8 cellular contexts compared by ENCODE assay signal in genomic region chrX:73943900-73944581, GRCh38.
DNase-seq lines count a peak whose midpoint lies in the region; ATAC-seq and TF ChIP-seq lines count a peak whose summit lies in the region.

No MANE protein-coding gene starts in this region.

- H4K20me1 ChIP-seq in osteoblast (ENCODE audit: insufficient read depth, low read length): peaks cover 2% of the 10 kb centered on the region

- no peaks in the 10 kb centered on the region for H3K27me3 Mint-ChIP-seq in activated naive CD4-positive, alpha-beta T cell treated with anti-CD3 and anti-CD28 coated beads, Interleukin-2, amount 50 U/mL, for 24 hours
- H3K27me3 Mint-ChIP-seq in glutamatergic neuron (ENCODE audit: unreplicated experiment): no peaks in the 10 kb centered on the region

- peak; percentile 89 for ATAC-seq in thoracic aorta (ENCODE audit: insufficient number of reproducible peaks, low FRiP score, low read depth)

- no peaks in the 10 kb centered on the region for H3K9me3 Mint-ChIP-seq in activated naive CD4-positive, alpha-beta T cell treated with anti-CD3 and anti-CD28 coated beads, Interleukin-2, amount 50 U/mL, for 24 hours
- H3K9me3 Mint-ChIP-seq in glutamatergic neuron (ENCODE audit: unreplicated experiment): peaks cover 2% of the 10 kb centered on the region

- H3K27ac Mint-ChIP-seq in activated naive CD4-positive, alpha-beta T cell treated with anti-CD3 and anti-CD28 coated beads, Interleukin-2, amount 50 U/mL, for 24 hours: peak overlapping the region; percentile 95
- peak overlapping the region; percentile 90 for H3K27ac Mint-ChIP-seq in glutamatergic neuron (ENCODE audit: unreplicated experiment)

- peak overlapping the region; percentile 98 for H3K4me2 ChIP-seq in osteoblast (ENCODE audit: insufficient read depth, low read length)

- peaks cover 53% of the 10 kb centered on the region for H3K79me2 ChIP-seq in osteoblast (ENCODE audit: insufficient read depth, low read length)

- H3K4me3 ChIP-seq in HFF-Myc (replicated peaks; ENCODE audit: low read depth, low read length) (peak overlapping the region; percentile 58), osteoblast (ENCODE audit: insufficient read depth, low read length) (peak overlapping the region; percentile 93), thoracic aorta (peak overlapping the region; percentile 88)

- H3K27ac ChIP-seq in osteoblast (ENCODE audit: low read depth, low read length) (peak overlapping the region; percentile 93), thoracic aorta (peak overlapping the region; percentile 68 to 71)

- H3K4me1 ChIP-seq in osteoblast (ENCODE audit: insufficient read depth, low read length) (peaks cover 5% of the 10 kb centered on the region), thoracic aorta (ENCODE audit: control insufficient read depth in 1 of 2, low read depth in 2 of 2) (no peaks in the 10 kb centered on the region)

- H3K4me3 Mint-ChIP-seq in activated naive CD4-positive, alpha-beta T cell treated with anti-CD3 and anti-CD28 coated beads, Interleukin-2, amount 50 U/mL, for 24 hours: peak overlapping the region; percentile 94
- H3K4me3 Mint-ChIP-seq in glutamatergic neuron (ENCODE audit: unreplicated experiment): peak overlapping the region; percentile 94

- H2AFZ ChIP-seq in osteoblast (ENCODE audit: low read length): peak overlapping the region; percentile 99

- peaks cover 23% of the 10 kb centered on the region for H3K4me1 Mint-ChIP-seq in activated naive CD4-positive, alpha-beta T cell treated with anti-CD3 and anti-CD28 coated beads, Interleukin-2, amount 50 U/mL, for 24 hours
- H3K4me1 Mint-ChIP-seq in glutamatergic neuron (ENCODE audit: low read depth, unreplicated experiment): peaks cover 7% of the 10 kb centered on the region

- H3K27me3 ChIP-seq in osteoblast (ENCODE audit: insufficient read depth, low read length) (no peaks in the 10 kb centered on the region), thoracic aorta (replicated peaks; ENCODE audit: insufficient read depth) (no peaks in the 10 kb centered on the region)

- no peaks in the 10 kb centered on the region for H3K9me3 ChIP-seq in osteoblast (ENCODE audit: low read depth, low read length)
- H3K9me3 ChIP-seq in thoracic aorta: no peaks in the 10 kb centered on the region

- H3K36me3 ChIP-seq in osteoblast (ENCODE audit: insufficient read depth, low read length) (peaks cover 11% of the 10 kb centered on the region), thoracic aorta (no peaks in the 10 kb centered on the region)

- peak; percentile 75 for DNase-seq in GM04504 (ENCODE audit: low read depth)
- peak; percentile 27 for DNase-seq in HFF-Myc (ENCODE audit: extremely low read depth, low read depth)
- peak; percentile 78 for DNase-seq in MV-4-11 (lab: John Stamatoyannopoulos, UW)
- peak; percentile 86 for DNase-seq in SK-N-DZ (ENCODE audit: low spot score)
- peak; percentile 88 for DNase-seq in glutamatergic neuron
- peak; percentile 97 for DNase-seq in osteoblast (ENCODE audit: insufficient read length, low spot score, missing footprints)
- DNase-seq in thoracic aorta (ENCODE audit: low spot score): peak; percentile 33

- TF ChIP-seq CTCF in HFF-Myc (IDR thresholded peaks at IDR 0.05; ENCODE audit: low read depth, low read length, missing control alignments) (no peak), glutamatergic neuron (IDR thresholded peaks at IDR 0.05; ENCODE audit: partially characterized antibody, unreplicated experiment) (no peak), osteoblast (IDR thresholded peaks at IDR 0.05; ENCODE audit: extremely low read depth, low read depth, low read length) (no peak), thoracic aorta (IDR thresholded peaks at IDR 0.05) (no peak)

- peaks cover 2% of the 10 kb centered on the region for H3K36me3 Mint-ChIP-seq in activated naive CD4-positive, alpha-beta T cell treated with anti-CD3 and anti-CD28 coated beads, Interleukin-2, amount 50 U/mL, for 24 hours
- H3K36me3 Mint-ChIP-seq in glutamatergic neuron (ENCODE audit: unreplicated experiment): no peaks in the 10 kb centered on the region

Comparison
In these comparisons a context has a peak if more than half of its experiments do, and no peak if none do; other contexts are left out.
1. Peak in every context shown above with its lines: DNase-seq, ATAC-seq, H3K4me3 ChIP-seq and H3K27ac ChIP-seq.
2. DNase-seq: peak in every context shown above with its lines; median percentile 97 in osteoblast; 88 in glutamatergic neuron; 86 in SK-N-DZ; 78 in MV-4-11; 75 in GM04504; 33 in thoracic aorta; 27 in HFF-Myc.